ENCODE assay signal across 15 cellular contexts in the genomic region with DNA sequence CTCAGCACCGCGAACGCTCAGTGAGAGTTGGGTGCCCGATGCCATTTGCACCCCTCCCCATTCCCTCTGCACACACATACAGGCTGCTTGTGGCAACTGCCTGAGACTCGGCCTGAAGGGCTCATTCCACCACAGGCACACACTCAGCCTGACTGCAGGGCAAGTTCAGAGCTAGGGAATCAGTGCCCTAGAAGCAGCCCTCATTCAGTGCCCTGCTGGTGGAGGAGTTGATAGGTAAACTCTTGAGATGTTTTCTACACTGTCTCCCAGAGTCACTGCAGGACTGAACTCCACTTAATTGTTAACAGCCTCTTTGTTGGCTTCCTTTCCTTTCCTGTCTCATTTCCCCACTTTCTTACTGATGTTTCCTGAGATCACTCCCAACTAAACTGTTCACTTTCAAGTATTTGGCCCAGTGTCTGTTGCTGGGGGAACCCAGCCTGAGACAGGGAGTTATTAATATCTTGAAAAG. TPM values are rescaled to one million over a fixed set of nuclear protein-coding genes. Genes with fewer than 3 reads are reported as not detected.
DNase-seq lines count a peak whose midpoint lies in the region; FAIRE-seq and TF ChIP-seq lines count a peak whose summit lies in the region.
"Had no signal": no experiment of that assay in that cellular context is flagged by ENCODE, and none has a peak within 500 bp of the region (broad histone marks: within the 10 kb centered on the region; RNA-seq: fewer than 3 reads in every experiment).

No MANE protein-coding gene starts in this region.

- peak overlapping the region; percentile 84 for H3K27ac Mint-ChIP-seq in astrocyte (ENCODE audit: unreplicated experiment)

- H3K4me3 Mint-ChIP-seq in astrocyte (ENCODE audit: unreplicated experiment), result peak overlapping the region; percentile 31

- H3K4me1 ChIP-seq in astrocyte (ENCODE audit: insufficient read depth, low read length) (no peaks in the 10 kb centered on the region), skeletal muscle tissue (ENCODE audit: control insufficient read depth in 3 of 3, insufficient read depth in 3 of 3, low read length in 3 of 3) (peaks cover 10 to 21% (median 19%) of the 10 kb centered on the region in 3 donors), Karpas-422 (ENCODE audit: low read length) (no peaks in the 10 kb centered on the region), testis (peaks cover 10% of the 10 kb centered on the region)

- no peak overlapping the region for H3K4me2 ChIP-seq in astrocyte (ENCODE audit: low read length)
- H3K4me2 ChIP-seq in Karpas-422 (ENCODE audit: low read depth, low read length, poor library complexity, severe bottlenecking), result no peak overlapping the region

- H4K20me1 ChIP-seq in astrocyte (ENCODE audit: insufficient read depth, low read length) (no peaks in the 10 kb centered on the region), Karpas-422 (ENCODE audit: insufficient read depth, low read depth, low read length) (no peaks in the 10 kb centered on the region)

- H3K79me2 ChIP-seq in astrocyte (ENCODE audit: insufficient read depth, low read length) (no peaks in the 10 kb centered on the region), Karpas-422 (ENCODE audit: low read length) (no peaks in the 10 kb centered on the region)

- H3K9me3 Mint-ChIP-seq in astrocyte (ENCODE audit: unreplicated experiment), result no peaks in the 10 kb centered on the region

- H2AFZ ChIP-seq in astrocyte (ENCODE audit: low read depth, low read length) (no peak overlapping the region), Karpas-422 (ENCODE audit: low read length) (no peak overlapping the region)

- intact Hi-C loops in testis (cut with DNase I; ENCODE audit: low total_unique reads), result no loop called here

- DNase-seq in GM03348 (ENCODE audit: low spot score) (peak; percentile 58), astrocyte (ENCODE audit: low read depth) (no peak), DMS153 (lab: John Stamatoyannopoulos, UW) (no peak), Karpas-422 (no peak), HPDE6-E6E7 (ENCODE audit: extremely low spot score) (no peak), testis (no peak)
- DNase-seq: activated CD4-positive, CD25-positive, alpha-beta regulatory T cell treated with anti-CD3 and anti-CD28 coated beads, Interleukin-2, amount 50 U/mL, for 72 hours; activated effector memory CD4-positive, alpha-beta T cell treated with Interleukin-2 at 50 U/mL for 16 hours; heart left ventricle; NCI-H1092 treated with DMSO at 0.1 percent for 48 hours; NCI-H82; retina had no signal

- peaks cover 17% of the 10 kb centered on the region for H3K4me1 Mint-ChIP-seq in astrocyte (ENCODE audit: low read depth, unreplicated experiment)

- no peak for FAIRE-seq in astrocyte (lab: Jason Lieb, UNC)

- no peak for TF ChIP-seq POLR2A in testis (IDR thresholded peaks at IDR 0.05)

- H3K27ac ChIP-seq in astrocyte (ENCODE audit: low read depth, low read length) (no peak overlapping the region), layer of hippocampus (ENCODE audit: low read depth, low read length) (peak overlapping the region; percentile 77), skeletal muscle tissue (ENCODE audit: low read depth, low read length) (peak overlapping the region; percentile 19), Karpas-422 (ENCODE audit: low read length) (no peak overlapping the region), testis (no peak overlapping the region)

- H3K27me3 ChIP-seq in astrocyte (ENCODE audit: insufficient read depth, low read length), result peaks cover 3% of the 10 kb centered on the region
- H3K27me3 ChIP-seq in layer of hippocampus (ENCODE audit: control insufficient read depth, insufficient read depth, low read length), result no peaks in the 10 kb centered on the region
- no peaks in the 10 kb centered on the region for H3K27me3 ChIP-seq in skeletal muscle tissue (ENCODE audit: control insufficient read depth in 3 of 3, insufficient read depth in 3 of 3, low read length in 3 of 3)
- no peaks in the 10 kb centered on the region for H3K27me3 ChIP-seq in Karpas-422 (ENCODE audit: low read length)
- H3K27me3 ChIP-seq in testis, result no peaks in the 10 kb centered on the region
- H3K27me3 ChIP-seq: heart left ventricle had no signal

- H3K9me2 ChIP-seq in Karpas-422 (replicated peaks; ENCODE audit: insufficient read depth, low read length), result no peaks in the 10 kb centered on the region

- TF ChIP-seq CTCF in astrocyte (IDR thresholded peaks at IDR 0.05; ENCODE audit: insufficient read depth, low read depth, low read length) (no peak), testis (IDR thresholded peaks at IDR 0.05) (no peak)

- H3K9ac ChIP-seq in astrocyte (ENCODE audit: low read length) (no peak overlapping the region), skeletal muscle tissue (ENCODE audit: low read depth in 1 of 3, low read length in 3 of 3) (peak overlapping the region in 1 of 3 donors; percentile 40), Karpas-422 (ENCODE audit: low read length) (no peak overlapping the region)

- H3K36me3 ChIP-seq in astrocyte (ENCODE audit: insufficient read depth, low read length) (no peaks in the 10 kb centered on the region), skeletal muscle tissue (ENCODE audit: control insufficient read depth in 3 of 3, insufficient read depth in 3 of 3, low read length in 3 of 3) (no peaks in the 10 kb centered on the region), Karpas-422 (ENCODE audit: insufficient read depth, low read length) (no peaks in the 10 kb centered on the region), testis (ENCODE audit: low read depth, missing control alignments) (no peaks in the 10 kb centered on the region)
- H3K36me3 ChIP-seq: heart left ventricle had no signal

- 83 to 87% methylated on average over 1 to 5 of the region's 5 CpGs for WGBS in testis, 2 donors

- H3K36me3 Mint-ChIP-seq in astrocyte (ENCODE audit: low read depth, unreplicated experiment), result no peaks in the 10 kb centered on the region

- no peaks in the 10 kb centered on the region for H3K27me3 Mint-ChIP-seq in astrocyte (ENCODE audit: low read depth, unreplicated experiment)

- no peak overlapping the region for H3K4me3 ChIP-seq in astrocyte (ENCODE audit: insufficient read depth, low read depth, low read length)
- no peak overlapping the region for H3K4me3 ChIP-seq in skeletal muscle tissue (ENCODE audit: low read length in 3 of 3)
- H3K4me3 ChIP-seq in Karpas-422 (ENCODE audit: low read length), result no peak overlapping the region
- H3K4me3 ChIP-seq in testis, result no peak overlapping the region
- H3K4me3 ChIP-seq: heart left ventricle, lung had no signal

- H3K9me3 ChIP-seq in astrocyte (ENCODE audit: insufficient read depth, low read depth, low read length) (no peaks in the 10 kb centered on the region), skeletal muscle tissue (ENCODE audit: control insufficient read depth in 3 of 3, low read length in 3 of 3) (no peaks in the 10 kb centered on the region), Karpas-422 (ENCODE audit: low read length) (no peaks in the 10 kb centered on the region), testis (no peaks in the 10 kb centered on the region)
- H3K9me3 ChIP-seq: heart left ventricle had no signal

RNA-seq across cellular contexts. Expression of gene PPP1R36, which starts 16.9 kb away (rescaled TPM):
- 0.91 and 0.94 TPM in 2 replicates for total RNA-seq in astrocyte
- total RNA-seq in skeletal muscle tissue, result 0.52 TPM
- total RNA-seq in Karpas-422 (2014; rRNA removed; shearing (Covaris generic); ENCODE audit: low replicate concordance), result 0.18 and 1.7 TPM in 2 replicates
- 10 to 100 TPM; 22.4 to 38.5 TPM for total RNA-seq in testis
- 108 TPM for polyA plus RNA-seq in testis (ENCODE audit: insufficient read depth, low read depth, low replicate concordance)

RNA-seq across cellular contexts. Expression of gene HSPA2, which starts 26.1 kb away (rescaled TPM):
- total RNA-seq in astrocyte (2.8 and 3.5 TPM in 2 replicates), skeletal muscle tissue (11.0 TPM), testis (100 to 1,000 TPM; 134 to 160 TPM)
- total RNA-seq in Karpas-422 (2014; rRNA removed; shearing (Covaris generic); ENCODE audit: low replicate concordance), result 0.15 and 0.22 TPM in 2 replicates
- polyA plus RNA-seq in testis (ENCODE audit: insufficient read depth, low read depth, low replicate concordance), result 389 TPM

Comparison
In these comparisons a context has a peak if more than half of its experiments do, and no peak if none do; other contexts are left out.
1. H3K27ac ChIP-seq: peak in layer of hippocampus (single experiment) and skeletal muscle tissue (single experiment); none in astrocyte (single experiment), Karpas-422 (single experiment) and testis (0 of 2).
2. RNA of gene HSPA2, which starts 26.1 kb away (total RNA-seq): 134 to 160 TPM in testis; 11.0 TPM in skeletal muscle tissue (single experiment), 2.8 to 3.5 TPM in astrocyte and 0.15 to 0.22 TPM in Karpas-422; every median in the first group is over 10 times any median in the second.